8 cellular contexts compared by ENCODE assay signal in the genomic region with DNA sequence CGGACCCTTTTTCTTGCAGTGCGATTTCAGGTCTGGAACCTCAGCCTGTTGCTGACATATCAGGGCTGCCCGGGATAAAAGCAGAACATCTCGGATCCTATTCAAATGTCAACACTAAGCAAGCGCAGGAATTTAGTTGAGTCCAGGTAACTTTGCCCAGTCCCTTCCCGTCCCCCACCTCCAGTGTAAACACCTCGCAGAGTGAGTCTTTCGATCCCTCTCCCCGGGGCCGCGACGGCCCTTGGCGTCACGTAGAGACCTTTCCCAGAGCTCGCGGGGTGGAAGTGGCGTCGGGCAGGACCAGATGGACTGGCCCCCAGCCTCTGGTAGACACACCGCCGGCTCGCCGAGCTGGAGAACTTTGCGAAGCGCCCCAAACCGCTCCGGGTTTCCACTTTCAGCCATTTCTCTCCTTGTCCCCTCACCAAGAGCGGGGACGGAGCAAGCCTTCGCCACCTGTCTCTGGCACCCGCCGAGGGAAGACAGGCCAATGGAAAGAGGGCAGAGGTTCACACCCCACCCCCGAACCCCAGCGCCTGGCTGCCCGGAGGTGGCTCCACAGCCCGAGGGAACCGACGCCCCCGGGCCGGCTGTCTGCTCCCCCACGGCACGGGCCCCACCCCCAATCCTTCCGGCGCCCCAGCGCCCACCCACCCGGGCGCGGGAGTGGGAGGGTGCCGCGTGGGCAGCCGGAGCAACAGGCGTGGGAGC. TPM values are rescaled to one million over a fixed set of nuclear protein-coding genes. Genes with fewer than 3 reads are reported as not detected.
DNase-seq lines count a peak whose midpoint lies in the region; ATAC-seq and TF ChIP-seq lines count a peak whose summit lies in the region.

No MANE protein-coding gene starts in this region.

- H3K9ac ChIP-seq in NT2/D1 (ENCODE audit: insufficient read length, low read depth), result peak overlapping the region; percentile 42
- H3K9ac ChIP-seq in trophoblast cell (ENCODE audit: low read length), result no peak overlapping the region

- no peak overlapping the region for H3K14ac ChIP-seq in trophoblast cell (ENCODE audit: low read length)

- peak overlapping the region; percentile 85 for H3K4me2 ChIP-seq in trophoblast cell (ENCODE audit: low read length)

- no peak overlapping the region for H4K91ac ChIP-seq in trophoblast cell (ENCODE audit: low read depth, low read length)

- H2BK5ac ChIP-seq in trophoblast cell (ENCODE audit: low read depth, low read length, poor library complexity), result no peak overlapping the region

- no peak overlapping the region for H4K8ac ChIP-seq in trophoblast cell (ENCODE audit: low read depth, low read length)

- DNase-seq in DMS53 treated with DMSO at 0.1 percent for 48 hours (lab: John Stamatoyannopoulos, UW; ENCODE audit: unreplicated experiment), result peak; percentile 28
- DNase-seq in NT2/D1 (ENCODE audit: low read depth, low spot score), result no peak
- DNase-seq in fibroblast of the aortic adventitia (ENCODE audit: low read depth), result no peak
- DNase-seq in trophoblast cell, result no peak
- DNase-seq in EL, result no peak
- DNase-seq in NK-92 treated with Interleukin-12 subunit alpha and Interleukin-12 subunit beta, amount 100 ng/mL, for 24 hours (lab: John Stamatoyannopoulos, UW), result no peak
- no peak for DNase-seq in AG08396 (ENCODE audit: low spot score)

- no peak overlapping the region for H3K18ac ChIP-seq in trophoblast cell (ENCODE audit: low read length)

- no CpG with 5 or more reads among the region's 51 CpGs for WGBS in trophoblast cell (ENCODE audit: extremely low coverage, insufficient coverage, insufficient read length)

- H3K4me1 ChIP-seq in NT2/D1 (ENCODE audit: insufficient read depth, insufficient read length) (peaks cover 10% of the 10 kb centered on the region), trophoblast cell (ENCODE audit: control insufficient read depth in 1 of 2, insufficient read depth in 2 of 2, low read length in 2 of 2) (peaks cover 5 to 12% of the 10 kb centered on the region in 2 experiments)

- H3K27ac ChIP-seq in trophoblast cell (ENCODE audit: low read depth, low read length), result no peak overlapping the region

- H2AFZ ChIP-seq in trophoblast cell (ENCODE audit: insufficient read depth, low read length, poor library complexity), result no peak overlapping the region

- H2BK120ac ChIP-seq in trophoblast cell (ENCODE audit: insufficient read depth, low read length, poor library complexity), result no peak overlapping the region

- H3K36me3 ChIP-seq in NT2/D1 (ENCODE audit: insufficient read depth, insufficient read length, low read length) (no peaks in the 10 kb centered on the region), trophoblast cell (ENCODE audit: control insufficient read depth in 1 of 2, insufficient read depth in 2 of 2, low read length in 2 of 2) (no peaks in the 10 kb centered on the region)

- H3K23ac ChIP-seq in trophoblast cell (ENCODE audit: low read length), result no peak overlapping the region

- TF ChIP-seq CTCF in fibroblast of the aortic adventitia (IDR thresholded peaks at IDR 0.05; ENCODE audit: insufficient read depth, low read length), result no peak

- no peaks in the 10 kb centered on the region for H3K79me2 ChIP-seq in trophoblast cell (ENCODE audit: control insufficient read depth, insufficient read depth, low read length, poor library complexity)

- ATAC-seq in HG02970 (IDR thresholded peaks at IDR 0.05; ENCODE audit: low FRiP score, unreplicated experiment), result no peak

- H3K9me3 ChIP-seq in NT2/D1 (ENCODE audit: insufficient read depth, low read length), result no peaks in the 10 kb centered on the region
- peaks cover 4% of the 10 kb centered on the region for H3K9me3 ChIP-seq in trophoblast cell (ENCODE audit: insufficient read depth, low read depth, low read length)

- no peak overlapping the region for H4K12ac ChIP-seq in trophoblast cell (ENCODE audit: low read depth, low read length)

- H3K4me3 ChIP-seq in NT2/D1 (ENCODE audit: insufficient read length, low read depth) (peak overlapping the region; percentile 32), fibroblast of the aortic adventitia (ENCODE audit: low read depth, low read length) (peak overlapping the region; percentile 45), trophoblast cell (ENCODE audit: low read depth, low read length) (no peak overlapping the region)

- no peak overlapping the region for H2BK12ac ChIP-seq in trophoblast cell (ENCODE audit: low read length)

- no peaks in the 10 kb centered on the region for H3K79me1 ChIP-seq in trophoblast cell (ENCODE audit: low read length)

- H3K27me3 ChIP-seq in NT2/D1 (ENCODE audit: insufficient read depth, insufficient read length) (peaks cover 63% of the 10 kb centered on the region), trophoblast cell (ENCODE audit: insufficient read depth, low read length) (peaks cover 49% of the 10 kb centered on the region)

- H3K4ac ChIP-seq in trophoblast cell (ENCODE audit: low read depth, low read length), result no peak overlapping the region

- no peak overlapping the region for H2AK5ac ChIP-seq in trophoblast cell (ENCODE audit: low read length)

RNA-seq across cellular contexts. Expression of gene KCND3, which starts 0.6 kb away (rescaled TPM):
- total RNA-seq in fibroblast of the aortic adventitia (ENCODE audit: low replicate concordance), result 0.09 and 5.2 TPM in 2 replicates
- 0.03 and 0.06 TPM in 2 replicates for polyA plus RNA-seq in trophoblast cell (2013)
